ENCODE assay signal across 7 cellular contexts in genomic region chr3:150830094-150830681, GRCh38.
DNase-seq lines count a peak whose midpoint lies in the region; ATAC-seq, FAIRE-seq and TF ChIP-seq lines count a peak whose summit lies in the region.

No MANE protein-coding gene starts in this region.

- ATAC-seq in GM21786 (IDR thresholded peaks at IDR 0.05; ENCODE audit: unreplicated experiment) = peak; percentile 65
- peak; percentile 58 for ATAC-seq in PC-3
- no peak for ATAC-seq in HG02763 (IDR thresholded peaks at IDR 0.05; ENCODE audit: unreplicated experiment)
- ATAC-seq in HG02973 (IDR thresholded peaks at IDR 0.05; ENCODE audit: unreplicated experiment) = no peak

- CTCF ChIA-PET in PC-3 (lab: Charles Lee) = no interaction called here

- no peaks in the 10 kb centered on the region for H3K4me1 ChIP-seq in PC-3 (ENCODE audit: insufficient read depth, low read length)
- no peaks in the 10 kb centered on the region for H3K4me1 ChIP-seq in kidney (ENCODE audit: control insufficient read depth in 1 of 2, insufficient read depth in 1 of 2, low read depth in 1 of 2, low read length in 2 of 2)

- no peak overlapping the region for H3K9ac ChIP-seq in PC-3 (ENCODE audit: low read length)
- H3K9ac ChIP-seq in kidney (ENCODE audit: low read length in 2 of 2) = no peak overlapping the region

- peak; percentile 50 for DNase-seq in GM12865 (ENCODE audit: low read depth)
- peak; percentile 28 for DNase-seq in PC-3
- peak; percentile 28 for DNase-seq in iPS-NIHi11 (ENCODE audit: low spot score)
- no peak for DNase-seq in kidney

- no peak for FAIRE-seq in kidney (lab: Jason Lieb, UNC)

- H3K79me2 ChIP-seq in PC-3 (ENCODE audit: low read length) = no peaks in the 10 kb centered on the region

- H3K4me2 ChIP-seq in PC-3 (ENCODE audit: low read length) = no peak overlapping the region

- intact Hi-C loops in PC-3 (cut with micrococcal nuclease) = no loop called here
- intact Hi-C loops in kidney (cut with DNase I) = no loop called here

- no peaks in the 10 kb centered on the region for H3K9me3 ChIP-seq in PC-3 (ENCODE audit: low read length)
- H3K9me3 ChIP-seq in kidney (ENCODE audit: control insufficient read depth in 1 of 2, low read length in 2 of 2) = no peaks in the 10 kb centered on the region

- no peak overlapping the region for H2AFZ ChIP-seq in PC-3 (ENCODE audit: low read length)

- H3K27me3 ChIP-seq in PC-3 (ENCODE audit: low read length) = 0 out of 2 replicates have a peak, but pooled peaks cover 4% of the 10 kb centered on the region

- H3K4me3 ChIP-seq in GM12865 (ENCODE audit: low read depth, low read length) = no peak overlapping the region
- H3K4me3 ChIP-seq in PC-3 (ENCODE audit: low read length) = no peak overlapping the region
- H3K4me3 ChIP-seq in kidney (ENCODE audit: low read length in 2 of 2) = no peak overlapping the region

- H3K36me3 ChIP-seq in PC-3 (ENCODE audit: low read depth, low read length) (no peaks in the 10 kb centered on the region), kidney (ENCODE audit: control insufficient read depth in 1 of 2, insufficient read depth in 2 of 2, low read length in 2 of 2) (no peaks in the 10 kb centered on the region)

- POLR2A ChIA-PET in PC-3 (lab: Charles Lee; ENCODE audit: unreplicated experiment) = no interaction called here

- H3K9me2 ChIP-seq in PC-3 (replicated peaks; ENCODE audit: low read length) = no peaks in the 10 kb centered on the region

- H3F3A ChIP-seq in PC-3 (ENCODE audit: low read length, unreplicated experiment) = no peaks in the 10 kb centered on the region

- H4K20me1 ChIP-seq in PC-3 (ENCODE audit: low read length) = no peaks in the 10 kb centered on the region

- no TSS peak for BruUV-seq in PC-3 (replicated peaks; lab: Mats Ljungman, UMichigan)

- peak; percentile 64 for TF ChIP-seq CTCF in GM12865 (IDR thresholded peaks at IDR 0.05; ENCODE audit: insufficient read depth, low read depth, low read length, missing control alignments)
- TF ChIP-seq CTCF in PC-3 (conservative IDR thresholded peaks at IDR 0.05; ENCODE audit: low read depth, low read length) = peak; percentile 60
- TF ChIP-seq CTCF in kidney (IDR thresholded peaks at IDR 0.05; ENCODE audit: borderline replicate concordance, extremely low read depth, insufficient read depth) = no peak

- H3K27ac ChIP-seq in PC-3 (ENCODE audit: low read length) (no peak overlapping the region), kidney (ENCODE audit: low read depth in 2 of 2, low read length in 2 of 2) (no peak overlapping the region)

Comparison
In these comparisons a context has a peak if more than half of its experiments do, and no peak if none do; other contexts are left out.
1. ATAC-seq: peak in GM21786 (single experiment) and PC-3 (single experiment); none in HG02763 (single experiment) and HG02973 (single experiment).